8 cellular contexts compared by ENCODE assay signal in genomic region chr2:86704482-86704971, GRCh38. TPM values are rescaled to one million over a fixed set of nuclear protein-coding genes. Genes with fewer than 3 reads are reported as not detected.
DNase-seq lines count a peak whose midpoint lies in the region; ATAC-seq and TF ChIP-seq lines count a peak whose summit lies in the region.

No MANE protein-coding gene starts in this region.

- intact Hi-C loops in prostate gland (cut with DNase I) (loop anchor here (10.0 kb wide), 1 partner anchor 80 kb away; the partner anchor contains the start of gene RNF103), spleen (cut with DNase I; ENCODE audit: low total_unique reads) (no loop called here)

- H3K27me3 ChIP-seq in SJSA1 (replicated peaks) (no peaks in the 10 kb centered on the region), foreskin keratinocyte (no peaks in the 10 kb centered on the region), prostate gland (replicated peaks; ENCODE audit: insufficient read depth) (no peaks in the 10 kb centered on the region), spleen (replicated peaks in 1 of 7) (no peaks in the 10 kb centered on the region)

- DNase-seq in EL: peak; percentile 88
- peak; percentile 51 to 79 for DNase-seq in SJSA1 (ENCODE audit: low read depth in 1 of 2, low spot score in 2 of 2)
- peak; percentile 80 to 90 for DNase-seq in foreskin keratinocyte
- peak; percentile 19 for DNase-seq in prostate gland (ENCODE audit: low spot score)
- no peak for DNase-seq in spleen
- no peak for DNase-seq in NCI-H82 treated with DMSO at 0.1 percent for 48 hours (lab: John Stamatoyannopoulos, UW; ENCODE audit: unreplicated experiment)

- H3K27ac ChIP-seq in SJSA1 (peak overlapping the region; percentile 58), foreskin keratinocyte (peak overlapping the region; percentile 52), prostate gland (peak overlapping the region; percentile 48 to 58), spleen (no peak overlapping the region)

- TF ChIP-seq POLR2A in prostate gland (IDR thresholded peaks at IDR 0.05) (no peak), spleen (IDR thresholded peaks at IDR 0.05) (no peak)

- H3K4me3 ChIP-seq in SJSA1 (no peak overlapping the region), prostate gland (no peak overlapping the region), spleen (no peak overlapping the region)

- H3K4me1 ChIP-seq in SJSA1 (replicated peaks) (peaks cover 19% of the 10 kb centered on the region), foreskin keratinocyte (peaks cover 18% of the 10 kb centered on the region), prostate gland (replicated peaks) (no peaks in the 10 kb centered on the region), spleen (no peaks in the 10 kb centered on the region)

- TF ChIP-seq CTCF in foreskin keratinocyte (conservative IDR thresholded peaks at IDR 0.05): no peak
- TF ChIP-seq CTCF in prostate gland (IDR thresholded peaks at IDR 0.05): no peak
- no peak for TF ChIP-seq CTCF in spleen (IDR thresholded peaks at IDR 0.05 in 8 of 11, conservative IDR thresholded peaks at IDR 0.05 in 3 of 11)

- 24% methylated on average over 4 of the region's 4 CpGs for WGBS in prostate gland
- 78 to 86% (median 85%) methylated on average over 4 of the region's 4 CpGs for WGBS in spleen, 5 donors

- H3K36me3 ChIP-seq in SJSA1 (no peaks in the 10 kb centered on the region), prostate gland (no peaks in the 10 kb centered on the region), spleen (no peaks in the 10 kb centered on the region)

- H3K9me3 ChIP-seq in SJSA1 (replicated peaks) (no peaks in the 10 kb centered on the region), prostate gland (no peaks in the 10 kb centered on the region), spleen (no peaks in the 10 kb centered on the region)

- ATAC-seq in foreskin keratinocyte (peak; percentile 91), GM21786 (IDR thresholded peaks at IDR 0.05; ENCODE audit: unreplicated experiment) (no peak)
- no peak for ATAC-seq in activated CD4-positive, CD25-positive, alpha-beta regulatory T cell treated with anti-CD3 and anti-CD28 coated beads, Interleukin-2, amount 50 U/mL, for 24 hours

RNA-seq across cellular contexts. Expression of gene RMND5A, which starts 15.6 kb away (rescaled TPM):
- 33.2 and 41.6 TPM in 2 replicates for total RNA-seq in SJSA1 (2014; rRNA removed; shearing (Covaris generic))
- total RNA-seq in foreskin keratinocyte (22.1 and 23.6 TPM in 2 replicates), prostate gland (10 to 100 TPM; 37.1 to 42.9 TPM), spleen (10 to 100 TPM; 25.4 to 56.5 (median 37.5) TPM)
- polyA plus RNA-seq in foreskin keratinocyte (6.5 and 8.4 TPM in 2 replicates), spleen (10 to 100 TPM in 1 of 3 donors, 1 to 10 TPM in 2; 6.0 to 11.6 (median 9.8) TPM)

Comparison
In these comparisons a context has a peak if more than half of its experiments do, and no peak if none do; other contexts are left out.
1. DNase-seq: peak in EL (single experiment), SJSA1 (2 of 2), foreskin keratinocyte (2 of 2) and prostate gland (single experiment); none in spleen (single experiment) and NCI-H82 treated with DMSO at 0.1 percent for 48 hours (single experiment).
2. H3K27ac ChIP-seq: peak in SJSA1 (single experiment), foreskin keratinocyte (single experiment) and prostate gland (2 of 2); none in spleen (0 of 8).